1 cellular context compared by ENCODE assay signal in genomic region chr7:100585511-100586265, GRCh38.
TF ChIP-seq lines count a peak whose summit lies in the region.

Gene LRCH4 (minus strand): TSS chr7:100586129. CDS start chr7:100586100, 29 bp downstream.

TF ChIP-seq in HepG2, 621 proteins besides CTCF, POLR2A, EP300 and RAD21 (continued from another document and continues in another):
- TF ChIP-seq ZNF766 (CRISPR knock-in tag; IDR thresholded peaks at IDR 0.05; ENCODE audit: borderline replicate concordance) (0 out of 2 replicates have a peak, but pooled peaks have one; percentile 61), PBX3 (CRISPR knock-in tag; IDR thresholded peaks at IDR 0.05; ENCODE audit: borderline replicate concordance) (no peak), ZNF691 (CRISPR knock-in tag; IDR thresholded peaks at IDR 0.05; ENCODE audit: borderline replicate concordance, low read depth) (0 out of 2 replicates have a peak, but pooled peaks have one; percentile 22), ZNF484 (CRISPR knock-in tag; IDR thresholded peaks at IDR 0.05; ENCODE audit: borderline replicate concordance, low read depth) (no peak), KDM2A (CRISPR knock-in tag; IDR thresholded peaks at IDR 0.05; ENCODE audit: borderline replicate concordance, low read depth) (peak; percentile 83; the same call in 1 of the 2 replicates), SNAPC2 (CRISPR knock-in tag; IDR thresholded peaks at IDR 0.05) (peak; percentile 99), ZNF280D (CRISPR knock-in tag; IDR thresholded peaks at IDR 0.05) (no peak), ZNF136 (CRISPR knock-in tag; IDR thresholded peaks at IDR 0.05; ENCODE audit: low read depth) (peak; percentile 78; the same call in 1 of the 2 replicates), ATF4 (CRISPR knock-in tag; IDR thresholded peaks at IDR 0.05) (no peak), ZNF550 (CRISPR knock-in tag; IDR thresholded peaks at IDR 0.05; ENCODE audit: borderline replicate concordance) (no peak), ZNF414 (CRISPR knock-in tag; IDR thresholded peaks at IDR 0.05) (peak; percentile 30; the same call in 1 of the 2 replicates), THAP7 (CRISPR knock-in tag; IDR thresholded peaks at IDR 0.05) (peak; percentile 73; the same call in 1 of the 2 replicates), ZNF552 (CRISPR knock-in tag; IDR thresholded peaks at IDR 0.05; ENCODE audit: borderline replicate concordance) (no peak), ZNF501 (CRISPR knock-in tag; IDR thresholded peaks at IDR 0.05) (peak; percentile 81; the same call in 1 of the 2 replicates), ZNF350 (CRISPR knock-in tag; IDR thresholded peaks at IDR 0.05; ENCODE audit: borderline replicate concordance, low read depth) (peak; percentile 68), IKZF5 (CRISPR knock-in tag; IDR thresholded peaks at IDR 0.05) (peak; percentile 86), ZNF788 (CRISPR knock-in tag; IDR thresholded peaks at IDR 0.05; ENCODE audit: borderline replicate concordance) (peak; percentile 87), SNAI1 (CRISPR knock-in tag; IDR thresholded peaks at IDR 0.05; ENCODE audit: borderline replicate concordance) (0 out of 2 replicates have a peak, but pooled peaks have one; percentile 67), POGK (CRISPR knock-in tag; conservative IDR thresholded peaks at IDR 0.05) (peak; percentile 79; the same call in 1 of the 2 replicates), ZNF841 (CRISPR knock-in tag; IDR thresholded peaks at IDR 0.05; ENCODE audit: borderline replicate concordance) (no peak), ASH2L (IDR thresholded peaks at IDR 0.05; ENCODE audit: insufficient read length, low read depth, low read length) (peak; percentile 81), ZNF563 (CRISPR knock-in tag; IDR thresholded peaks at IDR 0.05) (peak; percentile 57; the same call in 1 of the 2 replicates), ZFP91 (CRISPR knock-in tag; IDR thresholded peaks at IDR 0.05; ENCODE audit: borderline replicate concordance) (peak; percentile 71; the same call in 1 of the 2 replicates), FOXC1 (CRISPR knock-in tag; IDR thresholded peaks at IDR 0.05; ENCODE audit: borderline replicate concordance) (peak; percentile 74; the same call in 1 of the 2 replicates), ZNF44 (CRISPR knock-in tag; IDR thresholded peaks at IDR 0.05) (no peak), MXD1 (CRISPR knock-in tag; IDR thresholded peaks at IDR 0.05) (peak; percentile 74), YY1 (IDR thresholded peaks at IDR 0.05; ENCODE audit: insufficient read depth, insufficient replicate concordance, low read depth, low read length) (peak; percentile 70), ARNTL (CRISPR knock-in tag; IDR thresholded peaks at IDR 0.05) (no peak), ZNF574 (CRISPR knock-in tag; IDR thresholded peaks at IDR 0.05) (peak; percentile 62), KDM5A (IDR thresholded peaks at IDR 0.05; ENCODE audit: borderline replicate concordance, low read length) (peak; percentile 49; the same call in 1 of the 2 replicates), ZNF205 (CRISPR knock-in tag; IDR thresholded peaks at IDR 0.05) (0 out of 2 replicates have a peak, but pooled peaks have one; percentile 58), ZNF704 (CRISPR knock-in tag; IDR thresholded peaks at IDR 0.05; ENCODE audit: borderline replicate concordance) (no peak), KLF6 (CRISPR knock-in tag; IDR thresholded peaks at IDR 0.05) (peak; percentile 82; the same call in 1 of the 2 replicates), DR1 (CRISPR knock-in tag; IDR thresholded peaks at IDR 0.05) (peak; percentile 83), HNRNPK (IDR thresholded peaks at IDR 0.05; ENCODE audit: low read depth, low read length, poor library complexity, severe bottlenecking) (peak; percentile 82), NR0B2 (CRISPR knock-in tag; IDR thresholded peaks at IDR 0.05) (no peak), PCBP1 (IDR thresholded peaks at IDR 0.05; ENCODE audit: borderline replicate concordance, low read depth, low read length) (peak; percentile 96), NR2F6 (IDR thresholded peaks at IDR 0.05) (no peak), NR2F6 (CRISPR knock-in tag; IDR thresholded peaks at IDR 0.05) (no peak)
